19 cellular contexts compared by ENCODE assay signal in genomic region chr6:37532122-37532521, GRCh38. TPM values are rescaled to one million over a fixed set of nuclear protein-coding genes. Genes with fewer than 3 reads are reported as not detected.
A peak's percentile ranks its signal among the peaks of the same experiment; 100 is the strongest.
DNase-seq lines count a peak whose midpoint lies in the region; ATAC-seq, FAIRE-seq and TF ChIP-seq lines count a peak whose summit lies in the region.
"Had no signal": no experiment of that assay in that cellular context is flagged by ENCODE, and none has a peak within 500 bp of the region (broad histone marks: within the 10 kb centered on the region; RNA-seq: fewer than 3 reads in every experiment).

No MANE protein-coding gene starts in this region.

- no peak for ATAC-seq in CD4-positive, CD25-positive, alpha-beta regulatory T cell (ENCODE audit: low read depth in 2 of 2)
- no peak for ATAC-seq in CD8-positive, alpha-beta T cell
- no peak for ATAC-seq in K562
- no peak for ATAC-seq in stimulated activated effector memory CD8-positive, alpha-beta T cell treated with anti-CD3 and anti-CD28 coated beads, Interleukin-12 subunit alpha, Interleukin-12 subunit beta, amount 100 ng/mL, for 72 hours
- ATAC-seq in left ventricle myocardium superior, result no peak
- ATAC-seq: GM12878 had no signal

- TF ChIP-seq EP300 in K562 (IDR thresholded peaks at IDR 0.05; ENCODE audit: low read length), result no peak

- TF ChIP-seq CTCF in CD8-positive, alpha-beta T cell (IDR thresholded peaks at IDR 0.05), result no peak
- TF ChIP-seq CTCF in K562 (IDR thresholded peaks at IDR 0.05 in 2 of 3, conservative IDR thresholded peaks at IDR 0.05 in 1 of 3; ENCODE audit: insufficient read depth in 2 of 3, low read depth in 1 of 3, low read length in 3 of 3) (no peak), testis (IDR thresholded peaks at IDR 0.05) (no peak)

- in situ Hi-C loops in K562 (cut with MboI), result no loop called here

- no peak overlapping the region for H3K4me3 Mint-ChIP-seq in CD4-positive, CD25-positive, alpha-beta regulatory T cell
- no peak overlapping the region for H3K4me3 Mint-ChIP-seq in CD8-positive, alpha-beta T cell
- no peak overlapping the region for H3K4me3 Mint-ChIP-seq in stimulated activated effector memory CD8-positive, alpha-beta T cell treated with anti-CD3 and anti-CD28 coated beads, Interleukin-12 subunit alpha, Interleukin-12 subunit beta, amount 100 ng/mL, for 72 hours
- H3K4me3 Mint-ChIP-seq: B cell; CD4-positive, alpha-beta memory T cell had no signal

- H2AFZ ChIP-seq in K562 (ENCODE audit: low read depth, low read length), result no peak overlapping the region
- H2AFZ ChIP-seq: GM23248 had no signal

- H3K4me1 Mint-ChIP-seq in CD4-positive, CD25-positive, alpha-beta regulatory T cell, result peaks cover 0 to 14% (median 3%) of the 10 kb centered on the region in 4 donors
- peaks cover 31% of the 10 kb centered on the region for H3K4me1 Mint-ChIP-seq in CD8-positive, alpha-beta T cell (ENCODE audit: low read depth)
- H3K4me1 Mint-ChIP-seq in stimulated activated effector memory CD8-positive, alpha-beta T cell treated with anti-CD3 and anti-CD28 coated beads, Interleukin-12 subunit alpha, Interleukin-12 subunit beta, amount 100 ng/mL, for 72 hours, result peaks cover 30% of the 10 kb centered on the region

- no peak overlapping the region for H3K4me3 ChIP-seq in CD4-positive, CD25-positive, alpha-beta regulatory T cell (ENCODE audit: low read depth, low read length)
- H3K4me3 ChIP-seq in CD8-positive, alpha-beta T cell (ENCODE audit: low read depth, low read length), result no peak overlapping the region
- H3K4me3 ChIP-seq in K562 (no peak overlapping the region), testis (no peak overlapping the region)
- H3K4me3 ChIP-seq: BLaER1 treated with 17β-estradiol and CSF1 and Interleukin-3, amounts not matched to agents 10 nM and 100 nM; GM12878; GM23248 had no signal

- no TSS peak for BruUV-seq in K562 (replicated peaks; lab: Mats Ljungman, UMichigan)

- no peaks in the 10 kb centered on the region for H3K79me2 ChIP-seq in K562 (ENCODE audit: control insufficient read depth, insufficient read depth, low read length)

- H3K27ac ChIP-seq in CD4-positive, CD25-positive, alpha-beta regulatory T cell (ENCODE audit: insufficient read depth, low read length, poor library complexity, severe bottlenecking), result no peak overlapping the region
- no peak overlapping the region for H3K27ac ChIP-seq in CD8-positive, alpha-beta T cell (ENCODE audit: low read depth, low read length)
- H3K27ac ChIP-seq in K562 (ENCODE audit: extremely low read depth, low read depth, low read length) (no peak overlapping the region), testis (no peak overlapping the region)
- H3K27ac ChIP-seq: BLaER1 treated with 17β-estradiol and CSF1 and Interleukin-3, amounts not matched to agents 10 nM and 100 nM; GM23248; KMS-11 had no signal

- peaks cover 18% of the 10 kb centered on the region for H3K36me3 Mint-ChIP-seq in CD4-positive, CD25-positive, alpha-beta regulatory T cell
- H3K36me3 Mint-ChIP-seq in CD8-positive, alpha-beta T cell, result peaks cover 58% of the 10 kb centered on the region
- H3K36me3 Mint-ChIP-seq in stimulated activated effector memory CD8-positive, alpha-beta T cell treated with anti-CD3 and anti-CD28 coated beads, Interleukin-12 subunit alpha, Interleukin-12 subunit beta, amount 100 ng/mL, for 72 hours, result peaks cover 19% of the 10 kb centered on the region

- no peaks in the 10 kb centered on the region for H3K9me3 ChIP-seq in CD4-positive, CD25-positive, alpha-beta regulatory T cell (ENCODE audit: control insufficient read depth in 2 of 2, low read length in 2 of 2)
- H3K9me3 ChIP-seq in CD8-positive, alpha-beta T cell (ENCODE audit: low read length), result no peaks in the 10 kb centered on the region
- H3K9me3 ChIP-seq in K562 (replicated peaks; ENCODE audit: control insufficient read depth, insufficient read depth, low read depth, low read length) (no peaks in the 10 kb centered on the region), testis (no peaks in the 10 kb centered on the region)
- H3K9me3 ChIP-seq: BLaER1 treated with 17β-estradiol and CSF1 and Interleukin-3, amounts not matched to agents 10 nM and 100 nM had no signal

- H4K20me1 ChIP-seq in K562 (replicated peaks; ENCODE audit: control insufficient read depth, insufficient read depth, low read length), result peaks cover 16% of the 10 kb centered on the region; the same call in 1 of the 2 replicates

- H3K27me3 Mint-ChIP-seq in CD4-positive, CD25-positive, alpha-beta regulatory T cell, result no peaks in the 10 kb centered on the region
- no peaks in the 10 kb centered on the region for H3K27me3 Mint-ChIP-seq in CD8-positive, alpha-beta T cell (ENCODE audit: low read depth)
- H3K27me3 Mint-ChIP-seq: CD4-positive, alpha-beta memory T cell had no signal

- no peak overlapping the region for H3K9ac ChIP-seq in K562 (ENCODE audit: insufficient read depth in 1 of 2, low read depth in 2 of 2, low read length in 2 of 2)
- H3K9ac ChIP-seq: BLaER1 treated with 17β-estradiol and CSF1 and Interleukin-3, amounts not matched to agents 10 nM and 100 nM; GM23248; KMS-11 had no signal

- POLR2A ChIA-PET in CD8-positive, alpha-beta T cell (lab: Charles Lee), result interaction anchor here (1.2 kb wide), 1 partner anchor 15 kb away, joined by 5 read pairs; no protein-coding TSS in a partner anchor
- POLR2A ChIA-PET in K562 (lab: Yijun Ruan, JAX), result interaction anchor here (0.7 to 1.0 kb wide), 2 partner anchors 19 to 155 kb away, joined by 4 to 5 read pairs; no protein-coding TSS in a partner anchor

- CTCF ChIA-PET in CD8-positive, alpha-beta T cell (lab: Charles Lee), result interaction anchor here (1.0 to 1.7 kb wide), 3 partner anchors 16 to 47 kb away, joined by 3 to 5 read pairs (median 3); no protein-coding TSS in a partner anchor
- CTCF ChIA-PET in K562 (lab: Yijun Ruan, JAX; ENCODE audit: low intra/inter-chr PET ratio), result no interaction called here

- TF ChIP-seq POLR2A in K562 (conservative IDR thresholded peaks at IDR 0.05) (no peak), testis (IDR thresholded peaks at IDR 0.05) (no peak), H54 (IDR thresholded peaks at IDR 0.05; ENCODE audit: low read depth, low read length) (no peak)

- peaks cover 31% of the 10 kb centered on the region for H3K36me3 ChIP-seq in CD4-positive, CD25-positive, alpha-beta regulatory T cell (ENCODE audit: control insufficient read depth, insufficient read depth, low read length)
- no peaks in the 10 kb centered on the region for H3K36me3 ChIP-seq in CD8-positive, alpha-beta T cell (ENCODE audit: insufficient read depth, low read length)
- H3K36me3 ChIP-seq in K562 (ENCODE audit: control insufficient read depth, insufficient read depth, low read length), result no peaks in the 10 kb centered on the region
- H3K36me3 ChIP-seq in testis (ENCODE audit: low read depth, missing control alignments), result no peaks in the 10 kb centered on the region
- H3K36me3 ChIP-seq: BLaER1 treated with 17β-estradiol and CSF1 and Interleukin-3, amounts not matched to agents 10 nM and 100 nM had no signal

- FAIRE-seq in K562 (lab: Jason Lieb, UNC), result no peak
- no peak for FAIRE-seq in H54 (lab: Jason Lieb, UNC)
- FAIRE-seq: GM12878 had no signal

- peak overlapping the region in 2 of 3 donors; percentile 56 to 65 for H3K27ac Mint-ChIP-seq in CD4-positive, CD25-positive, alpha-beta regulatory T cell
- H3K27ac Mint-ChIP-seq in CD8-positive, alpha-beta T cell, result peak overlapping the region; percentile 64
- H3K27ac Mint-ChIP-seq in stimulated activated effector memory CD8-positive, alpha-beta T cell treated with anti-CD3 and anti-CD28 coated beads, Interleukin-12 subunit alpha, Interleukin-12 subunit beta, amount 100 ng/mL, for 72 hours, result peak overlapping the region; percentile 21
- H3K27ac Mint-ChIP-seq: B cell had no signal

- whole genome bisulfite sequencing in K562 (ENCODE audit: insufficient coverage, low coverage, missing lambda C conversion rate), result 0% methylated on average over 3 of the region's 3 CpGs
- WGBS in testis, 2 donors, result 86 to 96% methylated on average over 3 of the region's 3 CpGs

- no peak for DNase-seq in CD4-positive, CD25-positive, alpha-beta regulatory T cell
- no peak for DNase-seq in CD8-positive, alpha-beta T cell
- DNase-seq in K562 (ENCODE audit: extremely low read depth in 1 of 4, low spot score in 3 of 4) (no peak), HT-29 (ENCODE audit: low spot score) (no peak), testis (no peak), left ventricle myocardium superior (no peak), H54 (ENCODE audit: insufficient read length, low spot score) (no peak)
- no peak for DNase-seq in stimulated activated effector memory CD8-positive, alpha-beta T cell treated with anti-CD3 and anti-CD28 coated beads, Interleukin-12 subunit alpha, Interleukin-12 subunit beta, amount 100 ng/mL, for 72 hours (ENCODE audit: low spot score in 2 of 2)
- DNase-seq: CD4-positive, alpha-beta memory T cell; COR-L47; DMS 273 treated with DMSO at 0.1 percent for 48 hours; DMS53; DND-41; GM23248; HCEC 1CT had no signal

- no peaks in the 10 kb centered on the region for H3K27me3 ChIP-seq in CD4-positive, CD25-positive, alpha-beta regulatory T cell (ENCODE audit: control insufficient read depth, insufficient read depth, low read length)
- no peaks in the 10 kb centered on the region for H3K27me3 ChIP-seq in CD8-positive, alpha-beta T cell (ENCODE audit: insufficient read depth, low read length)
- peaks cover 59 to 81% of the 10 kb centered on the region in 2 experiments for H3K27me3 ChIP-seq in K562 (ENCODE audit: control insufficient read depth in 2 of 2, insufficient read depth in 2 of 2, low read length in 2 of 2)
- no peaks in the 10 kb centered on the region for H3K27me3 ChIP-seq in testis

- H3K9me1 ChIP-seq in K562 (ENCODE audit: control insufficient read depth, insufficient read depth, low read length), result no peaks in the 10 kb centered on the region

- H3K4me2 ChIP-seq in K562 (ENCODE audit: insufficient read depth, low read length), result no peak overlapping the region
- H3K4me2 ChIP-seq: KMS-11 had no signal

- H3K9me3 Mint-ChIP-seq in CD4-positive, CD25-positive, alpha-beta regulatory T cell, result no peaks in the 10 kb centered on the region
- H3K9me3 Mint-ChIP-seq in CD8-positive, alpha-beta T cell, result no peaks in the 10 kb centered on the region
- H3K9me3 Mint-ChIP-seq in stimulated activated effector memory CD8-positive, alpha-beta T cell treated with anti-CD3 and anti-CD28 coated beads, Interleukin-12 subunit alpha, Interleukin-12 subunit beta, amount 100 ng/mL, for 72 hours, result no peaks in the 10 kb centered on the region
- H3K9me3 Mint-ChIP-seq: CD4-positive, alpha-beta memory T cell had no signal

- intact Hi-C loops in CD8-positive, alpha-beta T cell (cut with DNase I, micrococcal nuclease), result no loop called here
- intact Hi-C loops in K562 (cut with micrococcal nuclease), result no loop called here
- intact Hi-C loops in testis (cut with DNase I; ENCODE audit: low total_unique reads), result no loop called here
- intact Hi-C loops in left ventricle myocardium superior (cut with micrococcal nuclease), result no loop called here

- no peak for TF ChIP-seq RAD21 in K562 (CRISPR knock-in tag; conservative IDR thresholded peaks at IDR 0.05 in 1 of 2, IDR thresholded peaks at IDR 0.05 in 1 of 2)

- no peaks in the 10 kb centered on the region for H3K4me1 ChIP-seq in CD4-positive, CD25-positive, alpha-beta regulatory T cell (ENCODE audit: control insufficient read depth, insufficient read depth, low read length, poor library complexity, severe bottlenecking)
- peaks cover 7% of the 10 kb centered on the region for H3K4me1 ChIP-seq in CD8-positive, alpha-beta T cell (ENCODE audit: insufficient read depth, low read length)
- peaks cover 2 to 20% of the 10 kb centered on the region in 2 experiments; a peak in 3 of 5 replicates for H3K4me1 ChIP-seq in K562 (replicated peaks in 1 of 2; ENCODE audit: control insufficient read depth in 2 of 2, insufficient read depth in 2 of 2, low read length in 2 of 2)
- H3K4me1 ChIP-seq in testis, result peaks cover 10% of the 10 kb centered on the region

RNA-seq across cellular contexts. Expression of gene CCDC167, which starts 32.4 kb away (rescaled TPM):
- total RNA-seq in CD4-positive, CD25-positive, alpha-beta regulatory T cell, result 43.6 TPM
- 100 to 1,000 TPM; 172 to 274 (median 229) TPM for polyA plus RNA-seq in CD4-positive, CD25-positive, alpha-beta regulatory T cell
- total RNA-seq in CD8-positive, alpha-beta T cell, result 1 to 10 TPM; 5.4 to 6.2 TPM
- 2.3 and 8.0 TPM in 2 replicates for total RNA-seq in K562 (2011; cell fraction: chromatin; rRNA removed; ENCODE audit: low replicate concordance)
- total RNA-seq in K562 (2011; cell fraction: nucleolus; rRNA removed), result 14.3 and 16.6 TPM in 2 replicates
- 11.5 and 13.2 TPM in 2 replicates for total RNA-seq in K562 (2011; cell fraction: nucleoplasm; rRNA removed)
- total RNA-seq in K562 (2014; rRNA removed), result 30.8 and 43.7 TPM in 2 replicates
- 28.3 and 31.8 TPM in 2 replicates for total RNA-seq in K562 (2014; rRNA removed; fragmentation: Illumina TruSeq; extraction: Trizol)
- total RNA-seq in K562 (2015; rRNA removed; fragmentation: Illumina TruSeq; extraction: Trizol), result 36.8 and 38.6 TPM in 2 replicates
- 26.0 and 26.8 TPM in 2 replicates for total RNA-seq in K562 (2021)
- polyA plus RNA-seq in K562 (2011; rRNA removed), result 45.2 and 55.1 TPM in 2 replicates
- polyA plus RNA-seq in K562 (2011; cell fraction: cytosol; rRNA removed), result 63.9 and 67.1 TPM in 2 replicates
- polyA plus RNA-seq in K562 (2011; cell fraction: nucleus; rRNA removed), result 19.8 and 25.9 TPM in 2 replicates
- 45.2 and 53.6 TPM in 2 replicates for polyA plus RNA-seq in K562 (2012)
- polyA plus RNA-seq in K562 (2014; fragmentation: Illumina TruSeq; extraction: Trizol), result 63.1 and 73.7 TPM in 2 replicates
- 100 to 1,000 TPM in 1 of 2 experiments, 10 to 100 TPM in 1; 85.0 to 114 TPM for polyA plus RNA-seq in K562 (2014; fragmentation: Nextera tagmentation; extraction: Ambion mirVana)
- 40.5 and 45.9 TPM in 2 replicates for polyA plus RNA-seq in K562 (2014; rRNA removed)
- 12.1 and 13.5 TPM in 2 replicates for polyA minus RNA-seq in K562 (2011; rRNA and poly(A)+ RNA removed)
- polyA minus RNA-seq in K562 (2011; cell fraction: cytosol; rRNA and poly(A)+ RNA removed), result 12.3 and 12.8 TPM in 2 replicates
- 3.8 and 5.9 TPM in 2 replicates for polyA minus RNA-seq in K562 (2011; cell fraction: nucleus; rRNA and poly(A)+ RNA removed)
- total RNA-seq in HT-29 (2014; rRNA removed; shearing (Covaris generic)), result 29.9 and 35.7 TPM in 2 replicates
- 10 to 100 TPM; 65.4 to 73.5 TPM for total RNA-seq in testis
- polyA plus RNA-seq in testis (ENCODE audit: insufficient read depth, low read depth, low replicate concordance), result 65.2 TPM
- 26.6 TPM for total RNA-seq in left ventricle myocardium superior
